ENCODE assay signal across 8 cellular contexts in genomic region chrX:76427560-76428242, GRCh38. TPM values are rescaled to one million over a fixed set of nuclear protein-coding genes. Genes with fewer than 3 reads are reported as not detected.
DNase-seq lines count a peak whose midpoint lies in the region; ATAC-seq and TF ChIP-seq lines count a peak whose summit lies in the region.

Gene MAGEE1 (plus strand): TSS chrX:76427710. CDS start chrX:76427931, 221 bp downstream.

- H3K9me3 ChIP-seq in prostate gland: no peaks in the 10 kb centered on the region

- H2AFZ ChIP-seq in KMS-11 (ENCODE audit: low read depth): peak within 1 kb of the TSS; percentile 76

- H3K4me3 ChIP-seq in KMS-11 (IDR thresholded peaks at IDR 0.05; ENCODE audit: insufficient read depth, low read depth, low read length) (no peak within 1 kb of the TSS), prostate gland (peak within 1 kb of the TSS; percentile 48 to 52)

- peak within 1 kb of the TSS; percentile 52; the same call in 1 of the 2 replicates for H3K9ac ChIP-seq in KMS-11

- ATAC-seq in GM21717 (IDR thresholded peaks at IDR 0.05; ENCODE audit: unreplicated experiment) (peak; percentile 91), SK-N-SH treated with all-trans-retinoic acid at 6 μM for 48 hours (peak; percentile 94), left ventricle myocardium superior (peak; percentile 99)

- TF ChIP-seq CTCF in KMS-11 (conservative IDR thresholded peaks at IDR 0.05; ENCODE audit: low read depth, low read length) (no peak), prostate gland (IDR thresholded peaks at IDR 0.05) (no peak)

- intact Hi-C loops in left ventricle myocardium superior (cut with micrococcal nuclease) (no loop called here), prostate gland (cut with DNase I) (no loop called here)

- peak; percentile 45 for TF ChIP-seq POLR2A in prostate gland (IDR thresholded peaks at IDR 0.05)

- H3K27ac ChIP-seq in KMS-11 (no peak within 1 kb of the TSS), prostate gland (peak within 1 kb of the TSS; percentile 47 to 55)

- peak within 1 kb of the TSS; percentile 51; the same call in 1 of the 2 replicates for H3K4me2 ChIP-seq in KMS-11

- H3K4me1 ChIP-seq in KMS-11 (ENCODE audit: low read depth, poor library complexity, severe bottlenecking): no peaks in the 10 kb centered on the region
- H3K4me1 ChIP-seq in prostate gland (replicated peaks): no peaks in the 10 kb centered on the region

- 0% methylated on average over 10 of the region's 42 CpGs for WGBS in prostate gland

- DNase-seq in DMS153 treated with DMSO at 0.1 percent for 48 hours (lab: John Stamatoyannopoulos, UW; ENCODE audit: unreplicated experiment) (peak; percentile 26), amniotic epithelial cell (ENCODE audit: low read depth) (peak; percentile 21), left ventricle myocardium superior (peak; percentile 85), prostate gland (ENCODE audit: low spot score) (peak; percentile 58), ureter (ENCODE audit: low spot score) (peak; percentile 76)

- H3K27me3 ChIP-seq in KMS-11 (ENCODE audit: insufficient read depth, low read depth): no peaks in the 10 kb centered on the region
- no peaks in the 10 kb centered on the region for H3K27me3 ChIP-seq in prostate gland (replicated peaks; ENCODE audit: insufficient read depth)

- no peaks in the 10 kb centered on the region for H4K20me1 ChIP-seq in KMS-11 (ENCODE audit: insufficient read depth)

- H3K36me3 ChIP-seq in KMS-11 (ENCODE audit: insufficient read depth): no peaks in the 10 kb centered on the region
- no peaks in the 10 kb centered on the region for H3K36me3 ChIP-seq in prostate gland

- H3K79me2 ChIP-seq in KMS-11 (ENCODE audit: insufficient read depth, low read depth): no peaks in the 10 kb centered on the region

TF ChIP-seq in SK-N-SH treated with all-trans-retinoic acid at 6 μM for 48 hours, 23 proteins besides CTCF, POLR2A, EP300 and RAD21:
- no peak for TF ChIP-seq TOX (CRISPR knock-in tag; IDR thresholded peaks at IDR 0.05; ENCODE audit: borderline replicate concordance)
- no peak for TF ChIP-seq PPARA (CRISPR knock-in tag; IDR thresholded peaks at IDR 0.05; ENCODE audit: borderline replicate concordance)
- TF ChIP-seq CSDC2 (CRISPR knock-in tag; IDR thresholded peaks at IDR 0.05): no peak
- TF ChIP-seq ISL1 (CRISPR knock-in tag; IDR thresholded peaks at IDR 0.05): no peak
- no peak for TF ChIP-seq ZNF8 (CRISPR knock-in tag; IDR thresholded peaks at IDR 0.05)
- no peak for TF ChIP-seq ZC3H10 (CRISPR knock-in tag; IDR thresholded peaks at IDR 0.05)
- TF ChIP-seq ZFP30 (CRISPR knock-in tag; IDR thresholded peaks at IDR 0.05): no peak
- no peak for TF ChIP-seq CSRNP3 (CRISPR knock-in tag; IDR thresholded peaks at IDR 0.05)
- TF ChIP-seq ZNF565 (CRISPR knock-in tag; conservative IDR thresholded peaks at IDR 0.05; ENCODE audit: low read depth): no peak
- TF ChIP-seq, protein P1, sequence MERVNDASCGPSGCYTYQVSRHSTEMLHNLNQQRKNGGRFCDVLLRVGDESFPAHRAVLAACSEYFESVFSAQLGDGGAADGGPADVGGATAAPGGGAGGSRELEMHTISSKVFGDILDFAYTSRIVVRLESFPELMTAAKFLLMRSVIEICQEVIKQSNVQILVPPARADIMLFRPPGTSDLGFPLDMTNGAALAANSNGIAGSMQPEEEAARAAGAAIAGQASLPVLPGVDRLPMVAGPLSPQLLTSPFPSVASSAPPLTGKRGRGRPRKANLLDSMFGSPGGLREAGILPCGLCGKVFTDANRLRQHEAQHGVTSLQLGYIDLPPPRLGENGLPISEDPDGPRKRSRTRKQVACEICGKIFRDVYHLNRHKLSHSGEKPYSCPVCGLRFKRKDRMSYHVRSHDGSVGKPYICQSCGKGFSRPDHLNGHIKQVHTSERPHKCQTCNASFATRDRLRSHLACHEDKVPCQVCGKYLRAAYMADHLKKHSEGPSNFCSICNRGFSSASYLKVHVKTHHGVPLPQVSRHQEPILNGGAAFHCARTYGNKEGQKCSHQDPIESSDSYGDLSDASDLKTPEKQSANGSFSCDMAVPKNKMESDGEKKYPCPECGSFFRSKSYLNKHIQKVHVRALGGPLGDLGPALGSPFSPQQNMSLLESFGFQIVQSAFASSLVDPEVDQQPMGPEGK (CRISPR knock-in tag; IDR thresholded peaks at IDR 0.05; ENCODE audit: borderline replicate concordance): no peak
- TF ChIP-seq, protein P2, sequence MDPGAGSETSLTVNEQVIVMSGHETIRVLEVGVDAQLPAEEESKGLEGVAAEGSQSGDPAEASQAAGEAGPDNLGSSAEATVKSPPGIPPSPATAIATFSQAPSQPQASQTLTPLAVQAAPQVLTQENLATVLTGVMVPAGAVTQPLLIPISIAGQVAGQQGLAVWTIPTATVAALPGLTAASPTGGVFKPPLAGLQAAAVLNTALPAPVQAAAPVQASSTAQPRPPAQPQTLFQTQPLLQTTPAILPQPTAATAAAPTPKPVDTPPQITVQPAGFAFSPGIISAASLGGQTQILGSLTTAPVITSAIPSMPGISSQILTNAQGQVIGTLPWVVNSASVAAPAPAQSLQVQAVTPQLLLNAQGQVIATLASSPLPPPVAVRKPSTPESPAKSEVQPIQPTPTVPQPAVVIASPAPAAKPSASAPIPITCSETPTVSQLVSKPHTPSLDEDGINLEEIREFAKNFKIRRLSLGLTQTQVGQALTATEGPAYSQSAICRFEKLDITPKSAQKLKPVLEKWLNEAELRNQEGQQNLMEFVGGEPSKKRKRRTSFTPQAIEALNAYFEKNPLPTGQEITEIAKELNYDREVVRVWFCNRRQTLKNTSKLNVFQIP (CRISPR knock-in tag; IDR thresholded peaks at IDR 0.05; ENCODE audit: borderline replicate concordance, low read depth): no peak
- no peak for TF ChIP-seq TSHZ2 (CRISPR knock-in tag; IDR thresholded peaks at IDR 0.05)
- TF ChIP-seq OSR1 (CRISPR knock-in tag; IDR thresholded peaks at IDR 0.05): no peak
- TF ChIP-seq, protein P3, sequence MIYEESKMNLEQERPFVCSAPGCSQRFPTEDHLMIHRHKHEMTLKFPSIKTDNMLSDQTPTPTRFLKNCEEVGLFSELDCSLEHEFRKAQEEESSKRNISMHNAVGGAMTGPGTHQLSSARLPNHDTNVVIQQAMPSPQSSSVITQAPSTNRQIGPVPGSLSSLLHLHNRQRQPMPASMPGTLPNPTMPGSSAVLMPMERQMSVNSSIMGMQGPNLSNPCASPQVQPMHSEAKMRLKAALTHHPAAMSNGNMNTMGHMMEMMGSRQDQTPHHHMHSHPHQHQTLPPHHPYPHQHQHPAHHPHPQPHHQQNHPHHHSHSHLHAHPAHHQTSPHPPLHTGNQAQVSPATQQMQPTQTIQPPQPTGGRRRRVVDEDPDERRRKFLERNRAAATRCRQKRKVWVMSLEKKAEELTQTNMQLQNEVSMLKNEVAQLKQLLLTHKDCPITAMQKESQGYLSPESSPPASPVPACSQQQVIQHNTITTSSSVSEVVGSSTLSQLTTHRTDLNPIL (CRISPR knock-in tag; IDR thresholded peaks at IDR 0.05; ENCODE audit: low read depth): no peak
- no peak for TF ChIP-seq ZFP3 (CRISPR knock-in tag; IDR thresholded peaks at IDR 0.05)

RNA-seq across cellular contexts. Expression of gene MAGEE1, which starts in this region (rescaled TPM):
- 2.9 TPM for total RNA-seq in left ventricle myocardium superior
- total RNA-seq in prostate gland: 1 to 10 TPM; 3.9 to 5.4 TPM
- 3.2 TPM for total RNA-seq in ureter

Comparison
In these comparisons a context has a peak if more than half of its experiments do, and no peak if none do; other contexts are left out.
1. DNase-seq: peak in every context shown above with its lines; median percentile 85 in left ventricle myocardium superior; 76 in ureter; 58 in prostate gland; 26 in DMS153 treated with DMSO at 0.1 percent for 48 hours; 21 in amniotic epithelial cell.